1 cellular context compared by ENCODE assay signal in the genomic region with DNA sequence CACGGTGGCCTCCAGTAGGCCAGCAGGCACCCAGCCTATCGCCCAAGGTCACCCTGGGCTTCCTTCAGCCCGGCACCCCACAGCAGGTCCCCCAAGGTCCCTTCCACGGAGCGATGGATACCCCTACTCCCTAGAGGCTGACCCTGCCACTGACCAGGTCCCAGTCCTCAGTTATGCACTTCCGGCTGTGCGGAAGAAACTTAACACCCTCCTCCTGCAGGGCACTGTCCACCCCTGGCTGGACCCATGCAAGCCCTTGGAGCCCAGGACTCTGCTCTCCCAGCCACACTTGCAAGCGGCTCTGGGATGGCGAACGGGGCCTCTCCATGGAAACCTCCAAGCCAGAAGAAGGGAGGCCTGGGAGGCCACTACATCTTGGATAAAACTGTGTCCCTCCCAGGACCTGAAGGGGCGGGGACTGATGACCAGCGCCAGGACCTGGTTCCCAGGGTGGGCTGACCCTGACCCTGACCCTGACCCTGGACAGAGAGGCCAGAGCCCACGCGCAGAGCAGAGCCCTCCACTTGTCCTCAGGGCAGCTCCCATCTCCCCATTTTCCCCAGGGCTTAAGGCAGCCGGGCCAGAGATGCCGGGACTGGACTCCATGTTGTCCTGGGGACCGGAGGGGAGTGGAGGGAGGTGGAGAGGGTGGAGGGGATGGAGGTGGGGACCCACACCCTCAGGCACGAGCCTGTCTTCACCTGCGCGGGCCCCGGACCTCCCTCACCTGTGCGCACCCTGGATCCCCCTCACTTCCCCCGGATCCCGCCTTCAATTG.
TF ChIP-seq lines count a peak whose summit lies in the region.

No MANE protein-coding gene starts in this region.

TF ChIP-seq in endothelial cell of umbilical vein, 7 proteins besides CTCF, POLR2A, EP300 and RAD21:
- no peak for TF ChIP-seq JUN (IDR thresholded peaks at IDR 0.05; ENCODE audit: borderline replicate concordance, insufficient read depth, insufficient read length, low read depth)
- no peak for TF ChIP-seq GATA2 (IDR thresholded peaks at IDR 0.05; ENCODE audit: insufficient read depth, insufficient read length, low read depth, low read length)
- no peak for TF ChIP-seq FOS (IDR thresholded peaks at IDR 0.05; ENCODE audit: borderline replicate concordance, insufficient read depth, low read length)
- TF ChIP-seq, protein P1, sequence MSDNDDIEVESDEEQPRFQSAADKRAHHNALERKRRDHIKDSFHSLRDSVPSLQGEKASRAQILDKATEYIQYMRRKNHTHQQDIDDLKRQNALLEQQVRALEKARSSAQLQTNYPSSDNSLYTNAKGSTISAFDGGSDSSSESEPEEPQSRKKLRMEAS (IDR thresholded peaks at IDR 0.05; ENCODE audit: insufficient read depth, insufficient read length): no peak
- no peak for TF ChIP-seq EZH2 (IDR thresholded peaks at IDR 0.05; ENCODE audit: borderline replicate concordance, low read depth, low read length, severe bottlenecking)
- no peak for TF ChIP-seq POLR2AphosphoS5 (IDR thresholded peaks at IDR 0.05; ENCODE audit: insufficient read depth, low read depth, low read length)
- no peak for TF ChIP-seq MYC (IDR thresholded peaks at IDR 0.05; ENCODE audit: low read depth, low read length)
